In the genomic region with DNA sequence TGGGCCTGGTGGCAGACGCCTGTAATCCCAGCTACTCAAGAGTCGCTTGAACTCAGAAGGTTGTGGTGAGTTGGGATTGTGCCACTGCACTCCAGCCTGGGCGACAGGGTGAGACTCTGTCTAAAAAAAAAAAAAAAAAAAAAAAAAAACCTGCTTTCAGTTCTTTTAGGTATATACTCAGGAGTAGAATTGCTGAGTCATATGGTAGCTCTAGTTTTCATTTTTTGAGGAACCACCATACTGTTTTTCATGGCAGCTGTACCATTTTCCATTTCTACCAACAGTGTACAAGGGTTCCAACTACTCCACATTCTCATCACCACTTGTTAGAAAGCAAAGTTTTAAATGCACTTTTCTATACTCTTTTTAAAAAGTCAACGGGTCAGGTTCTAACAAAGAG, we compare ENCODE assay signal across 1 cellular context.
TF ChIP-seq lines count a peak whose summit lies in the region.

No MANE protein-coding gene starts in this region.

TF ChIP-seq in GM23338, 12 proteins besides CTCF, POLR2A, EP300 and RAD21 (continued from another document):
- TF ChIP-seq, protein P1, sequence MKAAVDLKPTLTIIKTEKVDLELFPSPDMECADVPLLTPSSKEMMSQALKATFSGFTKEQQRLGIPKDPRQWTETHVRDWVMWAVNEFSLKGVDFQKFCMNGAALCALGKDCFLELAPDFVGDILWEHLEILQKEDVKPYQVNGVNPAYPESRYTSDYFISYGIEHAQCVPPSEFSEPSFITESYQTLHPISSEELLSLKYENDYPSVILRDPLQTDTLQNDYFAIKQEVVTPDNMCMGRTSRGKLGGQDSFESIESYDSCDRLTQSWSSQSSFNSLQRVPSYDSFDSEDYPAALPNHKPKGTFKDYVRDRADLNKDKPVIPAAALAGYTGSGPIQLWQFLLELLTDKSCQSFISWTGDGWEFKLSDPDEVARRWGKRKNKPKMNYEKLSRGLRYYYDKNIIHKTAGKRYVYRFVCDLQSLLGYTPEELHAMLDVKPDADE (IDR thresholded peaks at IDR 0.05): no peak
